In genomic region chr7:36473454-36474282, GRCh38 we compare ENCODE assay signal across 7 cellular contexts.
A peak's percentile ranks its signal among the peaks of the same experiment; 100 is the strongest.
DNase-seq lines count a peak whose midpoint lies in the region; ATAC-seq and TF ChIP-seq lines count a peak whose summit lies in the region.

No MANE protein-coding gene starts in this region.

- H3K27me3 Mint-ChIP-seq in HFFc6 (ENCODE audit: insufficient read depth) (peaks cover 4% of the 10 kb centered on the region), nephron (ENCODE audit: low read depth) (no peaks in the 10 kb centered on the region)

- H3K4me3 Mint-ChIP-seq in HFFc6 (no peak overlapping the region), nephron (no peak overlapping the region)

- H3K9me3 Mint-ChIP-seq in HFFc6 = no peaks in the 10 kb centered on the region
- H3K9me3 Mint-ChIP-seq in nephron = no peaks in the 10 kb centered on the region

- H3K36me3 Mint-ChIP-seq in HFFc6 (ENCODE audit: low read depth) = no peaks in the 10 kb centered on the region
- no peaks in the 10 kb centered on the region for H3K36me3 Mint-ChIP-seq in nephron (ENCODE audit: low read depth)

- H3K27ac Mint-ChIP-seq in HFFc6 (no peak overlapping the region), nephron (no peak overlapping the region)

- H3K4me1 Mint-ChIP-seq in HFFc6 (ENCODE audit: low read depth) = peaks cover 25% of the 10 kb centered on the region
- no peaks in the 10 kb centered on the region for H3K4me1 Mint-ChIP-seq in nephron

- no peak for ATAC-seq in HG02588 (IDR thresholded peaks at IDR 0.05; ENCODE audit: unreplicated experiment)
- ATAC-seq in HG03520 (IDR thresholded peaks at IDR 0.05; ENCODE audit: unreplicated experiment) = no peak

- peak; percentile 30 for DNase-seq in DMS53 treated with DMSO at 0.1 percent for 48 hours (lab: John Stamatoyannopoulos, UW; ENCODE audit: unreplicated experiment)
- DNase-seq in HFFc6 = no peak
- DNase-seq in RPMI7951 (ENCODE audit: low read depth) = peak; percentile 86
- DNase-seq in ecto neural progenitor cell (ENCODE audit: low spot score) = peak; percentile 72

- peak; percentile 77 for TF ChIP-seq CTCF in HFFc6 (IDR thresholded peaks at IDR 0.05)
- peak; percentile 52 to 58 (median 54) for TF ChIP-seq CTCF in nephron (IDR thresholded peaks at IDR 0.05; ENCODE audit: unreplicated experiment in 3 of 3)
